1 cellular context compared by ENCODE assay signal in genomic region chr11:8094656-8095055, GRCh38.
TF ChIP-seq lines count a peak whose summit lies in the region.

No MANE protein-coding gene starts in this region.

TF ChIP-seq in WTC11, 78 proteins besides CTCF, POLR2A, EP300 and RAD21 (continued from another document):
- TF ChIP-seq ZNF532 (CRISPR knock-in tag; IDR thresholded peaks at IDR 0.05; ENCODE audit: borderline replicate concordance), result no peak
TF ChIP-seq in WTC11: peak in this region for 0.
